ENCODE assay signal across 12 cellular contexts in genomic region chr17:71828182-71828596, GRCh38.
A peak's percentile ranks its signal among the peaks of the same experiment; 100 is the strongest.
DNase-seq lines count a peak whose midpoint lies in the region; ATAC-seq and TF ChIP-seq lines count a peak whose summit lies in the region.
"Had no signal": no experiment of that assay in that cellular context is flagged by ENCODE, and none has a peak within 500 bp of the region (broad histone marks: within the 10 kb centered on the region; RNA-seq: fewer than 3 reads in every experiment).

No MANE protein-coding gene starts in this region.

- H3K4me3 ChIP-seq in BJ (ENCODE audit: low read depth, low read length) (no peak overlapping the region), astrocyte of the cerebellum (ENCODE audit: low read depth, low read length) (no peak overlapping the region), mesenchymal stem cell (ENCODE audit: insufficient read depth in 1 of 2, low read depth in 1 of 2, low read length in 2 of 2) (no peak overlapping the region)
- H3K4me3 ChIP-seq: HAP-1 had no signal

- H3K18ac ChIP-seq in mesenchymal stem cell (ENCODE audit: low read depth in 1 of 2, low read length in 2 of 2) = no peak overlapping the region

- H3K27me3 Mint-ChIP-seq in mesothelial cell of epicardium (ENCODE audit: low read depth) = peaks cover 13% of the 10 kb centered on the region
- no peaks in the 10 kb centered on the region for H3K27me3 Mint-ChIP-seq in activated naive CD8-positive, alpha-beta T cell treated with anti-CD3 and anti-CD28 coated beads, Interleukin-2, amount 50 U/mL, for 24 hours

- CTCF ChIA-PET in BJ (lab: Yijun Ruan, JAX) = no interaction called here

- ATAC-seq in activated naive CD8-positive, alpha-beta T cell treated with anti-CD3 and anti-CD28 coated beads, Interleukin-2, amount 50 U/mL, for 24 hours = no peak
- ATAC-seq in HG02623 (IDR thresholded peaks at IDR 0.05; ENCODE audit: unreplicated experiment) = no peak
- ATAC-seq: HepG2 had no signal

- H2BK5ac ChIP-seq in mesenchymal stem cell (ENCODE audit: low read depth, low read length, poor library complexity, severe bottlenecking) = no peak overlapping the region

- H3K4me1 Mint-ChIP-seq in mesothelial cell of epicardium = peaks cover 28% of the 10 kb centered on the region
- H3K4me1 Mint-ChIP-seq in activated naive CD8-positive, alpha-beta T cell treated with anti-CD3 and anti-CD28 coated beads, Interleukin-2, amount 50 U/mL, for 24 hours = no peaks in the 10 kb centered on the region

- POLR2A ChIA-PET in BJ (lab: Charles Lee) = no interaction called here

- H3K27me3 ChIP-seq in BJ (ENCODE audit: control insufficient read depth, insufficient read depth, low read length) (no peaks in the 10 kb centered on the region), mesenchymal stem cell (ENCODE audit: control insufficient read depth in 1 of 2, insufficient read depth in 1 of 2, low read length in 2 of 2) (peaks cover 17 to 39% of the 10 kb centered on the region in 2 experiments)

- H3K27ac ChIP-seq in mesenchymal stem cell (ENCODE audit: low read length, poor library complexity, severe bottlenecking) = no peak overlapping the region
- H3K27ac ChIP-seq: C4-2B had no signal

- no peaks in the 10 kb centered on the region for H3K4me1 ChIP-seq in mesenchymal stem cell (ENCODE audit: control insufficient read depth, insufficient read depth, low read depth, low read length)
- H3K4me1 ChIP-seq: HAP-1 had no signal

- no peak overlapping the region for H2AFZ ChIP-seq in mesenchymal stem cell (ENCODE audit: low read depth, low read length)

- no peak overlapping the region for H3K4me2 ChIP-seq in mesenchymal stem cell (ENCODE audit: low read length, poor library complexity, severe bottlenecking)

- no peaks in the 10 kb centered on the region for H3K9me3 ChIP-seq in mesenchymal stem cell (ENCODE audit: control insufficient read depth, low read length)
- H3K9me3 ChIP-seq: HAP-1 had no signal

- no peak overlapping the region for H2BK120ac ChIP-seq in mesenchymal stem cell (ENCODE audit: low read depth, low read length)

- in situ Hi-C loops in astrocyte of the cerebellum (cut with HindIII; ENCODE audit: low sequenced_read_pairs) = no loop called here

- H4K91ac ChIP-seq in mesenchymal stem cell (ENCODE audit: low read length) = no peak overlapping the region

- DNase-seq in BJ (ENCODE audit: low read depth) (peak; percentile 14), NCI-H146 (lab: John Stamatoyannopoulos, UW) (peak; percentile 98), astrocyte of the cerebellum (ENCODE audit: low read depth) (peak; percentile 99), medulla oblongata (ENCODE audit: extremely low spot score) (peak; percentile 81), mesothelial cell of epicardium (ENCODE audit: low spot score in 2 of 2, unreplicated experiment in 2 of 2) (no peak), mesenchymal stem cell (no peak)
- no peak for DNase-seq in activated naive CD8-positive, alpha-beta T cell treated with anti-CD3 and anti-CD28 coated beads, Interleukin-2, amount 50 U/mL, for 24 hours
- DNase-seq: SHP77 treated with DMSO at 0.1 percent for 48 hours had no signal

- no peak overlapping the region for H3K27ac Mint-ChIP-seq in mesothelial cell of epicardium
- H3K27ac Mint-ChIP-seq in activated naive CD8-positive, alpha-beta T cell treated with anti-CD3 and anti-CD28 coated beads, Interleukin-2, amount 50 U/mL, for 24 hours = no peak overlapping the region

- 42% methylated on average over 4 of the region's 5 CpGs for WGBS in mesenchymal stem cell

- no peak overlapping the region for H2BK12ac ChIP-seq in mesenchymal stem cell (ENCODE audit: low read length in 2 of 2)

- TF ChIP-seq CTCF in BJ (IDR thresholded peaks at IDR 0.05; ENCODE audit: insufficient read depth, low read depth, low read length) = no peak
- no peak for TF ChIP-seq CTCF in astrocyte of the cerebellum (IDR thresholded peaks at IDR 0.05; ENCODE audit: low read depth, low read length, missing control alignments)
- no peak for TF ChIP-seq CTCF in mesothelial cell of epicardium (IDR thresholded peaks at IDR 0.05; ENCODE audit: unreplicated experiment)

- no peaks in the 10 kb centered on the region for H3K79me1 ChIP-seq in mesenchymal stem cell (replicated peaks; ENCODE audit: low read length, poor library complexity, severe bottlenecking)

- no peaks in the 10 kb centered on the region for H3K9me3 Mint-ChIP-seq in mesothelial cell of epicardium
- H3K9me3 Mint-ChIP-seq in activated naive CD8-positive, alpha-beta T cell treated with anti-CD3 and anti-CD28 coated beads, Interleukin-2, amount 50 U/mL, for 24 hours = peaks cover 3% of the 10 kb centered on the region

- no peak overlapping the region for H3K14ac ChIP-seq in mesenchymal stem cell (ENCODE audit: low read length in 2 of 2)

- H3K36me3 Mint-ChIP-seq in mesothelial cell of epicardium = no peaks in the 10 kb centered on the region
- H3K36me3 Mint-ChIP-seq in activated naive CD8-positive, alpha-beta T cell treated with anti-CD3 and anti-CD28 coated beads, Interleukin-2, amount 50 U/mL, for 24 hours (ENCODE audit: low read depth) = no peaks in the 10 kb centered on the region

- H2BK15ac ChIP-seq in mesenchymal stem cell (ENCODE audit: low read depth, poor library complexity, severe bottlenecking) = no peak overlapping the region

- H4K8ac ChIP-seq in mesenchymal stem cell (ENCODE audit: low read length) = no peak overlapping the region

- no peak overlapping the region for H3K4ac ChIP-seq in mesenchymal stem cell (ENCODE audit: low read depth in 1 of 2, low read length in 2 of 2)

- no peak overlapping the region for H3K4me3 Mint-ChIP-seq in mesothelial cell of epicardium
- H3K4me3 Mint-ChIP-seq in activated naive CD8-positive, alpha-beta T cell treated with anti-CD3 and anti-CD28 coated beads, Interleukin-2, amount 50 U/mL, for 24 hours = no peak overlapping the region

- H3K36me3 ChIP-seq in BJ (ENCODE audit: control insufficient read depth, insufficient read depth, low read length) (no peaks in the 10 kb centered on the region), mesenchymal stem cell (ENCODE audit: control insufficient read depth in 1 of 2, insufficient read depth in 2 of 2, low read depth in 1 of 2, low read length in 2 of 2) (no peaks in the 10 kb centered on the region)
- H3K36me3 ChIP-seq: HAP-1 had no signal

- H3K23ac ChIP-seq in mesenchymal stem cell (ENCODE audit: low read length in 2 of 2) = no peak overlapping the region

- H2AK5ac ChIP-seq in mesenchymal stem cell (ENCODE audit: low read length, severe bottlenecking) = no peak overlapping the region

- no peak overlapping the region for H3K9ac ChIP-seq in mesenchymal stem cell (ENCODE audit: low read length)

Comparison
In these comparisons a context has a peak if more than half of its experiments do, and no peak if none do; other contexts are left out.
1. DNase-seq: peak in BJ (single experiment), NCI-H146 (single experiment), astrocyte of the cerebellum (single experiment) and medulla oblongata (single experiment); none in mesothelial cell of epicardium (0 of 2), mesenchymal stem cell (single experiment) and activated naive CD8-positive, alpha-beta T cell treated with anti-CD3 and anti-CD28 coated beads, Interleukin-2, amount 50 U/mL, for 24 hours (single experiment).